In genomic region chr5:14894748-14895147, GRCh38 we compare ENCODE assay signal across 21 cellular contexts.
"Had no signal": no experiment of that assay in that cellular context is flagged by ENCODE, and none has a peak within 500 bp of the region (broad histone marks: within the 10 kb centered on the region; RNA-seq: fewer than 3 reads in every experiment).

No MANE protein-coding gene starts in this region.

- H3K4me3 ChIP-seq: coronary artery, dorsolateral prefrontal cortex, esophagus muscularis mucosa, gastrocnemius medialis, heart right ventricle, left lung, lower lobe of right lung, mucosa of descending colon had no signal

- DNase-seq: cerebellar nuclear complex; dermis blood vessel endothelial cell; dorsolateral prefrontal cortex; effector CD4-positive, alpha-beta T cell; effector memory CD4-positive, alpha-beta T cell; foreskin melanocyte; gastrocnemius medialis; glutamatergic neuron; head of caudate nucleus; heart right ventricle; hypothalamus; islet precursor cell; kidney; kidney glomerular epithelial cell; left lung; left ventricle myocardium superior; lower lobe of right lung; mesenchymal stem cell had no signal

- H3K27me3 ChIP-seq: dorsolateral prefrontal cortex, esophagus muscularis mucosa, gastrocnemius medialis, heart right ventricle, left lung had no signal

- H3K36me3 ChIP-seq: esophagus muscularis mucosa, gastrocnemius medialis, heart right ventricle, left lung, lower lobe of right lung had no signal

- H3K27ac ChIP-seq: coronary artery, dorsolateral prefrontal cortex, esophagus muscularis mucosa, gastrocnemius medialis, heart right ventricle, left lung, lower lobe of right lung had no signal

- H3K9me3 ChIP-seq: esophagus muscularis mucosa, gastrocnemius medialis, heart right ventricle, left lung, lower lobe of right lung, mucosa of descending colon had no signal

- ATAC-seq: gastrocnemius medialis, heart right ventricle, left lung, left ventricle myocardium superior, lower lobe of right lung had no signal

- H3K4me1 ChIP-seq: esophagus muscularis mucosa, gastrocnemius medialis, heart right ventricle, left lung, lower lobe of right lung had no signal
